14 cellular contexts compared by ENCODE assay signal in the genomic region with DNA sequence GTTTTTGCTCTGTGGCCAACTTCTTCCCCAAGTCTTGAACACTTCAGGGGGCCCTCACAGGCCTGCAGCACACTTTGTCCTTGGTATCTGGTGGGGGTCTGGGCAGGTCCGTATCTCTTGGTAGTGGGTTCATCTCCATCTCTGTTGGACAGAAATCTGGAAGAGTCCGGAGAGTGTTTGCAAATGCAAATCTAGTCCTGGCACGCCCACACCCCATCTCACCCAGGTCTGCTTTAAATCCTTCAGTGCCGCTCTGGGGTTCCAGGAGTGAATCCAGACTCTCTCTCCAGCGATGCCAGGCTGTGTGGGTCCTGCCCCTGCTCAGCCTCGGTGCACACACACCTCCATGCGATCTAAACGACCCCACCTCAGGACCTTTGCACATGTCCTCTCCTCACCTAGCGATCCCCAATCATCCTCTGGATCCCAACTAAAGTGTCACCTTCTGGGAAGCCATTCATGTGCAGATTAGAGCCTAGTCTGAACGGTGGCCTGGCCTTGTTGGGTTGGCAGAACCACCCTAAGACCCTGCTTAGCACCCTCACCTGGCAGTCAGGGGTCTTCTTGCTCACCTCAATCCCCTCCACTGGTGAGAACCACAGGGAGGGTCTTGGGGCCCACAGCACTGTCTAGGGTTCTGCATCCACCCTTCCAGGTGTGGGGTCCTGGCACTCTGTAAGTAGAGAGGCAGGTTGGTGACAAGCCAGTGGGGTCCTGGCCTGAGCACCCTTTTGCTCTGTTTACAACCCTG.
"Had no signal": no experiment of that assay in that cellular context is flagged by ENCODE, and none has a peak within 500 bp of the region (broad histone marks: within the 10 kb centered on the region; RNA-seq: fewer than 3 reads in every experiment).

No MANE protein-coding gene starts in this region.

- DNase-seq: activated CD4-positive, alpha-beta T cell treated with anti-CD3 and anti-CD28 coated beads, Interleukin-2, amount 50 U/mL, for 1 hour; activated naive CD4-positive, alpha-beta T cell treated with anti-CD3 and anti-CD28 coated beads for 36 hours; activated naive CD8-positive, alpha-beta T cell treated with anti-CD3 and anti-CD28 coated beads, Interleukin-2, amount 50 U/mL, for 24 hours; activated T-cell treated with anti-CD3 and anti-CD28 coated beads, Interleukin-2, amount 50 U/mL, for 1 hour; aorta; immature natural killer cell; lower lobe of right lung; midbrain; stimulated activated CD4-positive, alpha-beta T cell treated with anti-CD3 and anti-CD28 coated beads, Interleukin-2, amount 100 ng/mL, for 48 hours; trophoblast cell had no signal

- H3K9me3 ChIP-seq: lower lobe of right lung had no signal

- ATAC-seq: activated CD4-positive, CD25-positive, alpha-beta regulatory T cell treated with anti-CD3 and anti-CD28 coated beads, Interleukin-2, amount 50 U/mL, for 24 hours; activated naive CD8-positive, alpha-beta T cell treated with anti-CD3 and anti-CD28 coated beads, Interleukin-2, amount 50 U/mL, for 24 hours; esophagus mucosa; stimulated activated memory B cell treated with anti-CD40 and anti-IgM and Interleukin-4, amounts not matched to agents 10 μg/mL and 1 μg/mL and 100 μg/mL, for 72 hours had no signal

- H3K4me3 ChIP-seq: lower lobe of right lung had no signal

- H3K36me3 ChIP-seq: lower lobe of right lung had no signal

- FAIRE-seq: endometrium had no signal
